Comparison of ENCODE assay signal across 8 cellular contexts in genomic region chrX:107894038-107894437, GRCh38.
DNase-seq lines count a peak whose midpoint lies in the region; ATAC-seq and TF ChIP-seq lines count a peak whose summit lies in the region.

No MANE protein-coding gene starts in this region.

- H3K36me3 ChIP-seq in Caco-2 (ENCODE audit: control insufficient read depth, insufficient read depth, low read length) (no peaks in the 10 kb centered on the region), PC-9 (ENCODE audit: low read depth) (peaks cover 6% of the 10 kb centered on the region; the same call in 1 of the 2 replicates), lung (ENCODE audit: control insufficient read depth in 2 of 2, insufficient read depth in 2 of 2, low read length in 2 of 2) (no peaks in the 10 kb centered on the region)

- POLR2A ChIA-PET in Caco-2 (lab: Charles Lee) (no interaction called here), PC-9 (lab: Charles Lee; ENCODE audit: unreplicated experiment) (no interaction called here)

- H3K27ac ChIP-seq in PC-9 (no peak overlapping the region), lung (ENCODE audit: low read depth in 1 of 2, low read length in 1 of 2) (no peak overlapping the region)

- H3K4me2 ChIP-seq in PC-9 = no peak overlapping the region

- H3K27me3 Mint-ChIP-seq in Caco-2 (ENCODE audit: insufficient read depth, unreplicated experiment) = no peaks in the 10 kb centered on the region

- no peaks in the 10 kb centered on the region for H3K9me2 ChIP-seq in PC-9 (ENCODE audit: insufficient read depth)

- H3K27me3 ChIP-seq in Caco-2 (replicated peaks; ENCODE audit: control insufficient read depth, insufficient read depth, low read length) (no peaks in the 10 kb centered on the region), PC-9 (ENCODE audit: insufficient read depth, low read depth) (no peaks in the 10 kb centered on the region), lung (ENCODE audit: control insufficient read depth, insufficient read depth) (no peaks in the 10 kb centered on the region)

- DNase-seq in Caco-2 = peak in 1 of 2 experiments; percentile 42
- peak; percentile 3 for DNase-seq in HK-2 (ENCODE audit: unreplicated experiment)
- DNase-seq in PC-9 = peak; percentile 32 to 74
- peak; percentile 55 to 68 for DNase-seq in cardiac fibroblast (ENCODE audit: low read depth in 2 of 2)
- DNase-seq in lung (ENCODE audit: low spot score) = no peak
- no peak for DNase-seq in posterior cingulate gyrus
- no peak for DNase-seq in activated effector memory CD4-positive, alpha-beta T cell treated with anti-CD3 and anti-CD28 coated beads, Interleukin-2, amount 50 U/mL, for 16 hours

- ATAC-seq in GM18511 (IDR thresholded peaks at IDR 0.05; ENCODE audit: unreplicated experiment) (peak; percentile 82), lung (ENCODE audit: insufficient read depth, low FRiP score) (peak; percentile 58)

- BruUV-seq in Caco-2 (replicated peaks; lab: Mats Ljungman, UMichigan) (no TSS peak), PC-9 (replicated peaks; lab: Mats Ljungman, UMichigan) (no TSS peak)

- H3K9me3 Mint-ChIP-seq in Caco-2 (ENCODE audit: unreplicated experiment) = peaks cover 29% of the 10 kb centered on the region

- H3K9me3 ChIP-seq in Caco-2 = peaks cover 3% of the 10 kb centered on the region
- peaks cover 9% of the 10 kb centered on the region for H3K9me3 ChIP-seq in PC-9 (ENCODE audit: insufficient read depth, low read depth)
- H3K9me3 ChIP-seq in lung (ENCODE audit: control insufficient read depth in 2 of 2, insufficient read depth in 1 of 2, low read length in 1 of 2) = peaks cover 0 to 3% of the 10 kb centered on the region in 2 donors

- CTCF ChIA-PET in Caco-2 (lab: Charles Lee) = interaction anchor here (1.2 kb wide), 1 partner anchor 117 kb away, joined by 3 read pairs; the partner anchor contains the start of gene NCBP2L
- CTCF ChIA-PET in PC-9 (lab: Charles Lee) = interaction anchor here (0.6 to 0.8 kb wide), 3 partner anchors 355 to 1000 kb away, joined by 3 to 7 read pairs (median 4); no protein-coding TSS in a partner anchor

- no peaks in the 10 kb centered on the region for H4K20me1 ChIP-seq in PC-9 (ENCODE audit: insufficient read depth)

- H3F3A ChIP-seq in PC-9 (ENCODE audit: insufficient read depth, low read depth) = no peaks in the 10 kb centered on the region

- H3K79me2 ChIP-seq in PC-9 (ENCODE audit: low read depth) = no peaks in the 10 kb centered on the region

- no peaks in the 10 kb centered on the region for H3K36me3 Mint-ChIP-seq in Caco-2 (ENCODE audit: insufficient read depth, unreplicated experiment)

- H3K4me3 ChIP-seq in Caco-2 (ENCODE audit: low read depth, low read length) (no peak overlapping the region), PC-9 (no peak overlapping the region), cardiac fibroblast (replicated peaks in 1 of 2; ENCODE audit: low read depth in 2 of 2, low read length in 2 of 2) (no peak overlapping the region), lung (no peak overlapping the region)

- no peak overlapping the region for H3K4me3 Mint-ChIP-seq in Caco-2 (ENCODE audit: unreplicated experiment)

- no peak overlapping the region for H3K27ac Mint-ChIP-seq in Caco-2 (ENCODE audit: unreplicated experiment)

- TF ChIP-seq CTCF in Caco-2 (IDR thresholded peaks at IDR 0.05; ENCODE audit: insufficient read depth in 1 of 2, low read depth in 1 of 2, low read length in 1 of 2, severe bottlenecking in 1 of 2, unreplicated experiment in 1 of 2) (peak; percentile 4 to 57), PC-9 (conservative IDR thresholded peaks at IDR 0.05) (peak; percentile 92), cardiac fibroblast (IDR thresholded peaks at IDR 0.05; ENCODE audit: low read depth, low read length) (peak; percentile 33), lung (IDR thresholded peaks at IDR 0.05; ENCODE audit: control extremely low read depth, extremely low read depth) (peak; percentile 33)

- no peaks in the 10 kb centered on the region for H3K4me1 Mint-ChIP-seq in Caco-2 (ENCODE audit: low read depth, unreplicated experiment)

- H3K4me1 ChIP-seq in Caco-2 = no peaks in the 10 kb centered on the region
- H3K4me1 ChIP-seq in PC-9 (replicated peaks; ENCODE audit: insufficient read depth) = no peaks in the 10 kb centered on the region
- H3K4me1 ChIP-seq in lung (ENCODE audit: control insufficient read depth in 2 of 2, insufficient read depth in 2 of 2, low read length in 2 of 2) = no peaks in the 10 kb centered on the region

- intact Hi-C loops in Caco-2 (cut with micrococcal nuclease; ENCODE audit: unreplicated experiment) = loop anchor here (1.0 to 10.0 kb wide), 4 partner anchors 117 to 869 kb away; partner anchors contain the start of genes NCBP2L and TSC22D3
- intact Hi-C loops in PC-9 (cut with micrococcal nuclease; ENCODE audit: unreplicated experiment) = loop anchor here (1.0 to 5.0 kb wide), 4 partner anchors 179 to 895 kb away; no protein-coding TSS in a partner anchor
- intact Hi-C loops in posterior cingulate gyrus (cut with DNase I) = no loop called here

- 26 to 37% methylated on average over 4 of the region's 4 CpGs for WGBS in lung, 2 donors

- H2AFZ ChIP-seq in PC-9 = no peak overlapping the region

Comparison
In these comparisons a context has a peak if more than half of its experiments do, and no peak if none do; other contexts are left out.
1. DNase-seq: peak in HK-2 (single experiment), PC-9 (2 of 2) and cardiac fibroblast (2 of 2); none in lung (single experiment), posterior cingulate gyrus (0 of 10) and activated effector memory CD4-positive, alpha-beta T cell treated with anti-CD3 and anti-CD28 coated beads, Interleukin-2, amount 50 U/mL, for 16 hours (single experiment).
2. CTCF ChIP-seq: peak in every context shown above with its lines; median percentile 92 in PC-9; 33 in cardiac fibroblast; 33 in lung; 30 in Caco-2.